34 cellular contexts compared by ENCODE assay signal in the genomic region with DNA sequence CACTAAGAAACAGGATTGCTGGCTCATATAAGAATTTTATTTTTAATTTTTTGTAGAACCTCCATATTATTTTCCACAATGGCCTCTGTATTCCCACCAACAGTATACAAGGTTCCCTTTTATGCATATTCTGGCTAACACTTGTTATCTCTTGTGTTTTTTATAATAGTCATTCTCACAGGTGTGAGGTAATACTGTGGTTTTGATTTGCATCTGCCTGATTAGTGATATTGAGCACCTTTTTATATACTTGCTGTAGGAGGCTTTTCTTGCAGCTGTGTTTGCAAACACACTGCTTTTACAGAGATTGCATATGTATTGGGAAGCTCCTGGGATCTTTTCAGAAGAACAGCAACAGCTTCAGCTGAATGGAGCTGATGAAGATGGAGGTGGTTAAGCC.
DNase-seq lines count a peak whose midpoint lies in the region; ATAC-seq and TF ChIP-seq lines count a peak whose summit lies in the region.
"Had no signal": no experiment of that assay in that cellular context is flagged by ENCODE, and none has a peak within 500 bp of the region (broad histone marks: within the 10 kb centered on the region; RNA-seq: fewer than 3 reads in every experiment).

No MANE protein-coding gene starts in this region.

- H3K4me3 ChIP-seq in ascending aorta: no peak overlapping the region
- H3K4me3 ChIP-seq: breast epithelium, gastrocnemius medialis, HAP-1, lower lobe of right lung, mucosa of descending colon, psoas muscle, stomach, thyroid gland, uterus had no signal

- ATAC-seq in GM18511 (IDR thresholded peaks at IDR 0.05; ENCODE audit: unreplicated experiment): peak; percentile 72
- peak; percentile 64 for ATAC-seq in HG02610 (IDR thresholded peaks at IDR 0.05; ENCODE audit: unreplicated experiment)
- ATAC-seq in HG03439 (IDR thresholded peaks at IDR 0.05; ENCODE audit: unreplicated experiment): peak; percentile 74
- ATAC-seq: gastrocnemius medialis; lower lobe of right lung; mucosa of descending colon; natural killer cell treated with Interleukin-12 subunit alpha and Interleukin-12 subunit beta and Interleukin-15 and Interleukin-18, amount 100 ng/mL, for 72 hours; psoas muscle; sciatic nerve had no signal

- no peak for TF ChIP-seq CTCF in ascending aorta (IDR thresholded peaks at IDR 0.05)

- H3K36me3 ChIP-seq in ascending aorta: no peaks in the 10 kb centered on the region
- H3K36me3 ChIP-seq: breast epithelium, gastrocnemius medialis, HAP-1, lower lobe of right lung, stomach, thyroid gland, uterus had no signal

- peaks cover 4 to 26% of the 10 kb centered on the region in 2 donors for H3K4me1 ChIP-seq in ascending aorta
- H3K4me1 ChIP-seq: breast epithelium, gastrocnemius medialis, HAP-1, psoas muscle, uterus had no signal

- intact Hi-C loops in ascending aorta (cut with DNase I): no loop called here

- H3K27me3 ChIP-seq in ascending aorta: no peaks in the 10 kb centered on the region
- H3K27me3 ChIP-seq: breast epithelium, gastrocnemius medialis, stomach, thyroid gland, uterus had no signal

- peak overlapping the region; percentile 54 to 85 for H3K27ac ChIP-seq in ascending aorta
- H3K27ac ChIP-seq: breast epithelium, gastrocnemius medialis, lower lobe of right lung, psoas muscle, stomach, thyroid gland, uterus had no signal

- DNase-seq in ascending aorta (ENCODE audit: low spot score in 2 of 2) (no peak), GM19238 (ENCODE audit: insufficient read length, low spot score) (no peak), iPS-NIHi11 (ENCODE audit: low spot score) (no peak)
- no peak for DNase-seq in activated effector memory CD4-positive, alpha-beta T cell treated with Interleukin-2 at 50 U/mL for 16 hours
- no peak for DNase-seq in stimulated activated CD4-positive, alpha-beta T cell treated with anti-CD3 and anti-CD28 coated beads, Interleukin-15, amount 100 ng/mL, for 24 hours
- DNase-seq: activated CD4-positive, alpha-beta memory T cell treated with anti-CD3 and anti-CD28 coated beads, Interleukin-2, amount 10 ng/mL, durations not matched to agents 7 days and 5 days; activated CD4-positive, CD25-positive, alpha-beta regulatory T cell treated with anti-CD3 and anti-CD28 coated beads, Interleukin-2, amount 50 U/mL, for 72 hours; activated CD8-positive, alpha-beta memory T cell treated with anti-CD3 and anti-CD28 coated beads, Interleukin-2, amount 50 U/mL, for 48 hours; activated naive CD4-positive, alpha-beta T cell treated with anti-CD3 and anti-CD28 coated beads, Interleukin-2, amount 50 U/mL, for 16 hours; AML-193; amygdala; CD4-positive, alpha-beta memory T cell; DMS 273 treated with DMSO at 0.1 percent for 48 hours; EL; gastrocnemius medialis; kidney glomerular epithelial cell; lower lobe of right lung; mucosa of descending colon; NCI-H1436 treated with DMSO at 0.1 percent for 48 hours; NCI-H82; occipital lobe; psoas muscle; SHP77 treated with DMSO at 0.1 percent for 48 hours; stimulated activated CD4-positive, alpha-beta T cell treated with anti-CD3 and anti-CD28 coated beads, Interleukin-4, amount 100 ng/mL, for 1 hour; stomach; thyroid gland; uterus had no signal

- H3K9me3 ChIP-seq in ascending aorta: no peaks in the 10 kb centered on the region
- H3K9me3 ChIP-seq: breast epithelium, gastrocnemius medialis, lower lobe of right lung, mucosa of descending colon, psoas muscle, stomach, thyroid gland, uterus had no signal
